ENCODE assay signal across 14 cellular contexts in genomic region chr14:71556730-71557129, GRCh38.
DNase-seq lines count a peak whose midpoint lies in the region; ATAC-seq, FAIRE-seq and TF ChIP-seq lines count a peak whose summit lies in the region.
"Had no signal": no experiment of that assay in that cellular context is flagged by ENCODE, and none has a peak within 500 bp of the region (broad histone marks: within the 10 kb centered on the region; RNA-seq: fewer than 3 reads in every experiment).

No MANE protein-coding gene starts in this region.

- intact Hi-C loops in CD4-positive, alpha-beta memory T cell (cut with micrococcal nuclease), result loop anchor here (2.0 kb wide), 1 partner anchor 236 kb away; the partner anchor contains the start of gene SIPA1L1

- peak; percentile 78 for FAIRE-seq in GM18507 (lab: Jason Lieb, UNC)

- POLR2A ChIA-PET in CD4-positive, alpha-beta memory T cell (lab: Charles Lee; ENCODE audit: partially characterized antibody), result interaction anchor here (0.5 to 1.5 kb wide), 3 partner anchors 35 to 236 kb away, joined by 3 to 5 read pairs (median 4); no protein-coding TSS in a partner anchor

- peak overlapping the region; percentile 65 for H3K27ac ChIP-seq in CD4-positive, alpha-beta memory T cell (ENCODE audit: low read depth, low read length)

- H3K9me3 ChIP-seq in CD4-positive, alpha-beta memory T cell (ENCODE audit: control insufficient read depth in 1 of 2, low read length in 2 of 2), result no peaks in the 10 kb centered on the region

- H3K27me3 ChIP-seq in CD4-positive, alpha-beta memory T cell (ENCODE audit: insufficient read depth, low read length), result no peaks in the 10 kb centered on the region

- no peak for DNase-seq in CD4-positive, alpha-beta memory T cell
- no peak for DNase-seq in GM18507 (ENCODE audit: extremely low spot score, insufficient read length, low read depth)
- no peak for DNase-seq in activated naive CD4-positive, alpha-beta T cell treated with anti-CD3 and anti-CD28 coated beads, Interleukin-2, amount 50 U/mL, for 72 hours (ENCODE audit: low spot score in 2 of 2)
- DNase-seq in nephron progenitor cell, result no peak
- no peak for DNase-seq in activated effector memory CD4-positive, alpha-beta T cell treated with Interleukin-2 at 50 U/mL for 16 hours
- no peak for DNase-seq in kidney glomerular epithelial cell (lab: John Stamatoyannopoulos, UW)
- DNase-seq: activated CD4-positive, alpha-beta T cell treated with anti-CD3 and anti-CD28 coated beads, Interleukin-2, amount 50 U/mL, for 4 hours; glutamatergic neuron; GOT3; Karpas-422; left cardiac atrium; NCI-H1436 treated with DMSO at 0.1 percent for 48 hours; NCI-H510A treated with DMSO at 0.1 percent for 48 hours had no signal

- H3K27me3 Mint-ChIP-seq in CD4-positive, alpha-beta memory T cell, result no peaks in the 10 kb centered on the region
- H3K27me3 Mint-ChIP-seq in nephron progenitor cell (ENCODE audit: low read depth, poor library complexity), result peaks cover 2% of the 10 kb centered on the region

- ATAC-seq in activated naive CD4-positive, alpha-beta T cell treated with anti-CD3 and anti-CD28 coated beads, Interleukin-2, amount 50 U/mL, for 72 hours, result no peak
- no peak for ATAC-seq in HG03175 (IDR thresholded peaks at IDR 0.05; ENCODE audit: unreplicated experiment)
- ATAC-seq: left cardiac atrium had no signal

- peak overlapping the region; percentile 32 to 96 (median 91) for H3K27ac Mint-ChIP-seq in CD4-positive, alpha-beta memory T cell
- peak overlapping the region; percentile 91 to 99 for H3K27ac Mint-ChIP-seq in activated naive CD4-positive, alpha-beta T cell treated with anti-CD3 and anti-CD28 coated beads, Interleukin-2, amount 50 U/mL, for 72 hours
- H3K27ac Mint-ChIP-seq in nephron progenitor cell, result peak overlapping the region; percentile 57

- H3K9me3 Mint-ChIP-seq in CD4-positive, alpha-beta memory T cell, result no peaks in the 10 kb centered on the region
- peaks cover 0 to 2% of the 10 kb centered on the region in 2 donors for H3K9me3 Mint-ChIP-seq in activated naive CD4-positive, alpha-beta T cell treated with anti-CD3 and anti-CD28 coated beads, Interleukin-2, amount 50 U/mL, for 72 hours
- peaks cover 9% of the 10 kb centered on the region for H3K9me3 Mint-ChIP-seq in nephron progenitor cell

- no peaks in the 10 kb centered on the region for H3K36me3 Mint-ChIP-seq in CD4-positive, alpha-beta memory T cell
- peaks cover 0 to 9% of the 10 kb centered on the region in 2 donors for H3K36me3 Mint-ChIP-seq in activated naive CD4-positive, alpha-beta T cell treated with anti-CD3 and anti-CD28 coated beads, Interleukin-2, amount 50 U/mL, for 72 hours
- peaks cover 25% of the 10 kb centered on the region for H3K36me3 Mint-ChIP-seq in nephron progenitor cell (ENCODE audit: low read depth)

- CTCF ChIA-PET in CD4-positive, alpha-beta memory T cell (lab: Charles Lee; ENCODE audit: partially characterized antibody), result interaction anchor here (0.8 kb wide), 1 partner anchor 39 kb away, joined by 3 read pairs; no protein-coding TSS in a partner anchor

- H3K36me3 ChIP-seq in CD4-positive, alpha-beta memory T cell (ENCODE audit: insufficient read depth, low read length), result no peaks in the 10 kb centered on the region

- peaks cover 36 to 61% (median 50%) of the 10 kb centered on the region in 4 donors for H3K4me1 Mint-ChIP-seq in CD4-positive, alpha-beta memory T cell
- peaks cover 22% of the 10 kb centered on the region for H3K4me1 Mint-ChIP-seq in nephron progenitor cell

- peak overlapping the region in 3 of 8 donors; percentile 21 to 93 (median 43) for H3K4me3 Mint-ChIP-seq in CD4-positive, alpha-beta memory T cell
- H3K4me3 Mint-ChIP-seq in nephron progenitor cell, result no peak overlapping the region

- H3K4me1 ChIP-seq in CD4-positive, alpha-beta memory T cell (ENCODE audit: insufficient read depth, low read length), result peaks cover 51% of the 10 kb centered on the region

- no peak for TF ChIP-seq CTCF in nephron progenitor cell (IDR thresholded peaks at IDR 0.05)

- no peak overlapping the region for H3K4me3 ChIP-seq in CD4-positive, alpha-beta memory T cell (ENCODE audit: low read length in 2 of 2)
